ENCODE assay signal across 9 cellular contexts in genomic region chr19:3494051-3494450, GRCh38. TPM values are rescaled to one million over a fixed set of nuclear protein-coding genes. Genes with fewer than 3 reads are reported as not detected.
DNase-seq lines count a peak whose midpoint lies in the region; ATAC-seq and TF ChIP-seq lines count a peak whose summit lies in the region.
"Had no signal": no experiment of that assay in that cellular context is flagged by ENCODE, and none has a peak within 500 bp of the region (broad histone marks: within the 10 kb centered on the region; RNA-seq: fewer than 3 reads in every experiment).

No MANE protein-coding gene starts in this region.

- TF ChIP-seq CTCF in HEK293 (tag by site-specific recombination; IDR thresholded peaks at IDR 0.05): no peak
- TF ChIP-seq CTCF in right lobe of liver (IDR thresholded peaks at IDR 0.05): no peak
- TF ChIP-seq CTCF in GM10248 (IDR thresholded peaks at IDR 0.05; ENCODE audit: control extremely low read depth, extremely low read depth, low read depth, missing control alignments): no peak

- no peak for TF ChIP-seq POLR2A in right lobe of liver (IDR thresholded peaks at IDR 0.05)

- no peaks in the 10 kb centered on the region for H3K4me1 ChIP-seq in HEK293 (ENCODE audit: control insufficient read depth, insufficient read depth, low read length)
- peaks cover 0 to 2% (median under 1%) of the 10 kb centered on the region in 4 donors for H3K4me1 ChIP-seq in right lobe of liver

- CTCF ChIA-PET in HEK293 (lab: Yijun Ruan, JAX): no interaction called here
- CTCF ChIA-PET in GM10248 (lab: Yijun Ruan, JAX): interaction anchor here (0.9 to 2.3 kb wide), 4 partner anchors 9 to 189 kb away, joined by 3 to 20 read pairs (median 3); no protein-coding TSS in a partner anchor

- H3K27me3 ChIP-seq in right lobe of liver: no peaks in the 10 kb centered on the region

- ATAC-seq in right lobe of liver (peak in 3 of 4 donors; percentile 28 to 40 (median 31)), GM18519 (IDR thresholded peaks at IDR 0.05; ENCODE audit: low FRiP score, unreplicated experiment) (no peak)

- WGBS in right lobe of liver (ENCODE audit: insufficient coverage, low coverage, low lambda C conversion rate, missing lambda C conversion rate): 85% methylated on average over 4 of the region's 15 CpGs

- intact Hi-C loops in right lobe of liver (cut with DNase I): no loop called here

- H3K4me3 ChIP-seq in HEK293 (ENCODE audit: low read depth, low read length) (no peak overlapping the region), right lobe of liver (no peak overlapping the region)

- H3K27ac ChIP-seq in HEK293 (ENCODE audit: extremely low read depth, low read depth, low read length) (no peak overlapping the region), right lobe of liver (no peak overlapping the region)

- H3K36me3 ChIP-seq in HEK293 (ENCODE audit: control insufficient read depth in 2 of 2, insufficient read depth in 1 of 2, low read length in 2 of 2) (peaks cover 7 to 60% of the 10 kb centered on the region in 2 experiments; a peak in 2 of 3 replicates), right lobe of liver (peaks cover 0 to 32% (median 4%) of the 10 kb centered on the region in 4 donors)

- H3K9me3 ChIP-seq in HEK293 (ENCODE audit: control insufficient read depth, insufficient read depth, low read depth, low read length) (no peaks in the 10 kb centered on the region), right lobe of liver (no peaks in the 10 kb centered on the region)

- POLR2A ChIA-PET in HEK293 (lab: Yijun Ruan, JAX) (interaction anchor here (0.5 kb wide), 1 partner anchor 218 kb away, joined by 4 read pairs; no protein-coding TSS in a partner anchor), GM10248 (lab: Yijun Ruan, JAX) (interaction anchor here (0.6 kb wide), 1 partner anchor 45 kb away, joined by 5 read pairs; no protein-coding TSS in a partner anchor)

- DNase-seq in AG20443 (ENCODE audit: low spot score) (peak; percentile 70), right lobe of liver (no peak), GM10248 (ENCODE audit: extremely low spot score) (no peak), NCI-H345 (lab: John Stamatoyannopoulos, UW) (no peak), DMS79 treated with DMSO at 0.1 percent for 48 hours (lab: John Stamatoyannopoulos, UW) (no peak)
- DNase-seq in activated naive CD4-positive, alpha-beta T cell treated with Interleukin-2 at 50 U/mL for 16 hours: peak; percentile 28
- DNase-seq: Calu3 had no signal

TF ChIP-seq in HEK293, 187 proteins besides CTCF, POLR2A, EP300 and RAD21:
- TF ChIP-seq ZNF654 (tag by site-specific recombination; IDR thresholded peaks at IDR 0.05; ENCODE audit: low read depth) (no peak), SP7 (tag by site-specific recombination; IDR thresholded peaks at IDR 0.05) (no peak), ZXDB (tag by site-specific recombination; IDR thresholded peaks at IDR 0.05) (no peak), ZNF776 (tag by site-specific recombination; IDR thresholded peaks at IDR 0.05; ENCODE audit: borderline replicate concordance) (no peak), ZNF548 (tag by site-specific recombination; IDR thresholded peaks at IDR 0.05) (no peak), ZNF596 (tag by site-specific recombination; IDR thresholded peaks at IDR 0.05) (no peak), SP2 (tag by site-specific recombination; IDR thresholded peaks at IDR 0.05) (peak; percentile 52), ZSCAN18 (tag by site-specific recombination; IDR thresholded peaks at IDR 0.05) (no peak), ZNF140 (tag by site-specific recombination; IDR thresholded peaks at IDR 0.05) (no peak)
- TF ChIP-seq, protein P1, sequence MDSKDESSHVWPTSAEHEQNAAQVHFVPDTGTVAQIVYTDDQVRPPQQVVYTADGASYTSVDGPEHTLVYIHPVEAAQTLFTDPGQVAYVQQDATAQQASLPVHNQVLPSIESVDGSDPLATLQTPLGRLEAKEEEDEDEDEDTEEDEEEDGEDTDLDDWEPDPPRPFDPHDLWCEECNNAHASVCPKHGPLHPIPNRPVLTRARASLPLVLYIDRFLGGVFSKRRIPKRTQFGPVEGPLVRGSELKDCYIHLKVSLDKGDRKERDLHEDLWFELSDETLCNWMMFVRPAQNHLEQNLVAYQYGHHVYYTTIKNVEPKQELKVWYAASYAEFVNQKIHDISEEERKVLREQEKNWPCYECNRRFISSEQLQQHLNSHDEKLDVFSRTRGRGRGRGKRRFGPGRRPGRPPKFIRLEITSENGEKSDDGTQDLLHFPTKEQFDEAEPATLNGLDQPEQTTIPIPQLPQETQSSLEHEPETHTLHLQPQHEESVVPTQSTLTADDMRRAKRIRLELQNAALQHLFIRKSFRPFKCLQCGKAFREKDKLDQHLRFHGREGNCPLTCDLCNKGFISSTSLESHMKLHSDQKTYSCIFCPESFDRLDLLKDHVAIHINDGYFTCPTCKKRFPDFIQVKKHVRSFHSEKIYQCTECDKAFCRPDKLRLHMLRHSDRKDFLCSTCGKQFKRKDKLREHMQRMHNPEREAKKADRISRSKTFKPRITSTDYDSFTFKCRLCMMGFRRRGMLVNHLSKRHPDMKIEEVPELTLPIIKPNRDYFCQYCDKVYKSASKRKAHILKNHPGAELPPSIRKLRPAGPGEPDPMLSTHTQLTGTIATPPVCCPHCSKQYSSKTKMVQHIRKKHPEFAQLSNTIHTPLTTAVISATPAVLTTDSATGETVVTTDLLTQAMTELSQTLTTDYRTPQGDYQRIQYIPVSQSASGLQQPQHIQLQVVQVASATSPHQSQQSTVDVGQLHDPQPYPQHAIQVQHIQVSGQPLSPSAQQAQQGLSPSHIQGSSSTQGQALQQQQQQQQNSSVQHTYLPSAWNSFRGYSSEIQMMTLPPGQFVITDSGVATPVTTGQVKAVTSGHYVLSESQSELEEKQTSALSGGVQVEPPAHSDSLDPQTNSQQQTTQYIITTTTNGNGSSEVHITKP (tag by site-specific recombination; IDR thresholded peaks at IDR 0.05): peak; percentile 45; the same call in 1 of the 2 replicates
- TF ChIP-seq, protein P2, sequence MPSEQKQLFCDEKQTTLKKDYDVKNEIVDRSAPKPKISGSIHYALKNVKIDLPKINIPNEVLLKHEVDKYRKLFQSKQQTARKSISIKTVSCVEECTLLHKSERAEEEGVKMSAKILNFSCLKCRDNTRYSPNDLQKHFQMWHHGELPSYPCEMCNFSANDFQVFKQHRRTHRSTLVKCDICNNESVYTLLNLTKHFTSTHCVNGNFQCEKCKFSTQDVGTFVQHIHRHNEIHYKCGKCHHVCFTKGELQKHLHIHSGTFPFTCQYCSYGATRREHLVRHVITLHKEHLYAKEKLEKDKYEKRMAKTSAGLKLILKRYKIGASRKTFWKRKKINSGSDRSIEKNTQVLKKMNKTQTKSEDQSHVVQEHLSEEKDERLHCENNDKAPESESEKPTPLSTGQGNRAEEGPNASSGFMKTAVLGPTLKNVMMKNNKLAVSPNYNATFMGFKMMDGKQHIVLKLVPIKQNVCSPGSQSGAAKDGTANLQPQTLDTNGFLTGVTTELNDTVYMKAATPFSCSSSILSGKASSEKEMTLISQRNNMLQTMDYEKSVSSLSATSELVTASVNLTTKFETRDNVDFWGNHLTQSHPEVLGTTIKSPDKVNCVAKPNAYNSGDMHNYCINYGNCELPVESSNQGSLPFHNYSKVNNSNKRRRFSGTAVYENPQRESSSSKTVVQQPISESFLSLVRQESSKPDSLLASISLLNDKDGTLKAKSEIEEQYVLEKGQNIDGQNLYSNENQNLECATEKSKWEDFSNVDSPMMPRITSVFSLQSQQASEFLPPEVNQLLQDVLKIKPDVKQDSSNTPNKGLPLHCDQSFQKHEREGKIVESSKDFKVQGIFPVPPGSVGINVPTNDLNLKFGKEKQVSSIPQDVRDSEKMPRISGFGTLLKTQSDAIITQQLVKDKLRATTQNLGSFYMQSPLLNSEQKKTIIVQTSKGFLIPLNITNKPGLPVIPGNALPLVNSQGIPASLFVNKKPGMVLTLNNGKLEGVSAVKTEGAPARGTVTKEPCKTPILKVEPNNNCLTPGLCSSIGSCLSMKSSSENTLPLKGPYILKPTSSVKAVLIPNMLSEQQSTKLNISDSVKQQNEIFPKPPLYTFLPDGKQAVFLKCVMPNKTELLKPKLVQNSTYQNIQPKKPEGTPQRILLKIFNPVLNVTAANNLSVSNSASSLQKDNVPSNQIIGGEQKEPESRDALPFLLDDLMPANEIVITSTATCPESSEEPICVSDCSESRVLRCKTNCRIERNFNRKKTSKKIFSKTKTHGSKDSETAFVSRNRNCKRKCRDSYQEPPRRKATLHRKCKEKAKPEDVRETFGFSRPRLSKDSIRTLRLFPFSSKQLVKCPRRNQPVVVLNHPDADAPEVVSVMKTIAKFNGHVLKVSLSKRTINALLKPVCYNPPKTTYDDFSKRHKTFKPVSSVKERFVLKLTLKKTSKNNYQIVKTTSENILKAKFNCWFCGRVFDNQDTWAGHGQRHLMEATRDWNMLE (tag by site-specific recombination; conservative IDR thresholded peaks at IDR 0.05; ENCODE audit: low read depth): no peak

RNA-seq across cellular contexts. Expression of gene DOHH, which starts 6.4 kb away (rescaled TPM):
- total RNA-seq in right lobe of liver: 10 to 100 TPM in 1 of 6 experiments, 1 to 10 TPM in 5; 3.7 to 16.7 (median 4.9) TPM

RNA-seq across cellular contexts. Expression of gene SMIM44, which starts 10.8 kb away (rescaled TPM):
- not detected for total RNA-seq in right lobe of liver
- total RNA-seq: Calu3 had no signal

RNA-seq across cellular contexts. Expression of gene FZR1, which starts 12.1 kb away (rescaled TPM):
- total RNA-seq in right lobe of liver: 10 to 100 TPM; 18.7 to 34.1 (median 23.8) TPM

RNA-seq across cellular contexts. Expression of gene SMIM24, which starts 13.7 kb away (rescaled TPM):
- 10 to 100 TPM in 1 of 6 experiments, 1 to 10 TPM in 4, not detected in 1; 2.1 to 38.1 (median 6.6) TPM for total RNA-seq in right lobe of liver

RNA-seq across cellular contexts. Expression of gene TEKTIP1, which starts 44.9 kb away (rescaled TPM):
- total RNA-seq in right lobe of liver: 1 to 10 TPM in 3 of 6 experiments, not detected in 3; 1.1 to 1.6 (median 1.3) TPM

Comparison
In these comparisons a context has a peak if more than half of its experiments do, and no peak if none do; other contexts are left out.
1. DNase-seq: peak in AG20443 (single experiment) and activated naive CD4-positive, alpha-beta T cell treated with Interleukin-2 at 50 U/mL for 16 hours (single experiment); none in right lobe of liver (0 of 3), GM10248 (single experiment), NCI-H345 (single experiment) and DMS79 treated with DMSO at 0.1 percent for 48 hours (single experiment).